Comparison of ENCODE assay signal across 1 cellular context in the genomic region with DNA sequence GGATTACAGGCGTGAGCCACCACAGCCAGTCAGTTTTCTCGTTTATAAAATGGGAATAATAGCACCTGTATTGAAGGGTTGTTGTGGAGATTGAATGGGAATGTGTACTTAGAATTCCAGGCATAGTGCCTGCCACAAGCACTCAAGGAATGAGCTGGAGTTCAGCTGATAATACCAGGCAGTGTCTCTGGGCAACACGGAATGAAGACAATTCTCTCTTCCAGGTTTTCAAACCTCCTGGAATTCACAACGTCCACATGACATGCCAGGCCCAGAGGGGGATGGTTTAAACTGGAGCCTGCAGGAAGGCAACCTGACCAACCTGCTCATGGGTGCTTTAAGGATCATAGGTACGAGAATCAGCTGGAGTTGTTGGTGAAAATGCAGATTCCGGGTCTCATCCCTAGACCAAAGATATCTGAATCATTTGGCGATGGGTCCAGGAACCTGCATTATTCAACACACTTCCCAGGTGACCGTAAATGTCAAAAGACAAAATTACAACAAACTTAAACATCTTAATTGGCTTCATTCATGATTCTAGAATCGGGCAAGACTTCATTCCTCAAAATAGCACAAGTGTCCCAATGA.
TF ChIP-seq lines count a peak whose summit lies in the region.

No MANE protein-coding gene starts in this region.

TF ChIP-seq in HepG2, 621 proteins besides CTCF, POLR2A, EP300 and RAD21 (continued from another document and continues in another):
- peak; percentile 22; the same call in 1 of the 2 replicates for TF ChIP-seq ZNF281 (CRISPR knock-in tag; IDR thresholded peaks at IDR 0.05; ENCODE audit: borderline replicate concordance)
- TF ChIP-seq SMYD3 (CRISPR knock-in tag; IDR thresholded peaks at IDR 0.05): no peak
- 0 out of 2 replicates have a peak, but pooled peaks have one; percentile 6 for TF ChIP-seq DZIP1 (CRISPR knock-in tag; IDR thresholded peaks at IDR 0.05)
- TF ChIP-seq, protein P1, sequence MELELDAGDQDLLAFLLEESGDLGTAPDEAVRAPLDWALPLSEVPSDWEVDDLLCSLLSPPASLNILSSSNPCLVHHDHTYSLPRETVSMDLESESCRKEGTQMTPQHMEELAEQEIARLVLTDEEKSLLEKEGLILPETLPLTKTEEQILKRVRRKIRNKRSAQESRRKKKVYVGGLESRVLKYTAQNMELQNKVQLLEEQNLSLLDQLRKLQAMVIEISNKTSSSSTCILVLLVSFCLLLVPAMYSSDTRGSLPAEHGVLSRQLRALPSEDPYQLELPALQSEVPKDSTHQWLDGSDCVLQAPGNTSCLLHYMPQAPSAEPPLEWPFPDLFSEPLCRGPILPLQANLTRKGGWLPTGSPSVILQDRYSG (CRISPR knock-in tag; IDR thresholded peaks at IDR 0.05): no peak
- no peak for TF ChIP-seq ZNF142 (CRISPR knock-in tag; IDR thresholded peaks at IDR 0.05)
- TF ChIP-seq ZNF329 (CRISPR knock-in tag; IDR thresholded peaks at IDR 0.05; ENCODE audit: low read depth): no peak
- no peak for TF ChIP-seq ARID3A (IDR thresholded peaks at IDR 0.05; ENCODE audit: low read depth, low read length)
- TF ChIP-seq IRX3 (CRISPR knock-in tag; IDR thresholded peaks at IDR 0.05; ENCODE audit: borderline replicate concordance, low read depth): no peak
- TF ChIP-seq ZSCAN30 (CRISPR knock-in tag; IDR thresholded peaks at IDR 0.05): no peak
- no peak for TF ChIP-seq U2AF1 (optimal IDR thresholded peaks at IDR 0.05; ENCODE audit: low read depth, low read length)
- no peak for TF ChIP-seq TBX3 (IDR thresholded peaks at IDR 0.05; ENCODE audit: borderline replicate concordance)
- no peak for TF ChIP-seq ZNF749 (CRISPR knock-in tag; IDR thresholded peaks at IDR 0.05; ENCODE audit: borderline replicate concordance)
- TF ChIP-seq CREBL2 (CRISPR knock-in tag; IDR thresholded peaks at IDR 0.05; ENCODE audit: borderline replicate concordance): no peak
- TF ChIP-seq, protein P2, sequence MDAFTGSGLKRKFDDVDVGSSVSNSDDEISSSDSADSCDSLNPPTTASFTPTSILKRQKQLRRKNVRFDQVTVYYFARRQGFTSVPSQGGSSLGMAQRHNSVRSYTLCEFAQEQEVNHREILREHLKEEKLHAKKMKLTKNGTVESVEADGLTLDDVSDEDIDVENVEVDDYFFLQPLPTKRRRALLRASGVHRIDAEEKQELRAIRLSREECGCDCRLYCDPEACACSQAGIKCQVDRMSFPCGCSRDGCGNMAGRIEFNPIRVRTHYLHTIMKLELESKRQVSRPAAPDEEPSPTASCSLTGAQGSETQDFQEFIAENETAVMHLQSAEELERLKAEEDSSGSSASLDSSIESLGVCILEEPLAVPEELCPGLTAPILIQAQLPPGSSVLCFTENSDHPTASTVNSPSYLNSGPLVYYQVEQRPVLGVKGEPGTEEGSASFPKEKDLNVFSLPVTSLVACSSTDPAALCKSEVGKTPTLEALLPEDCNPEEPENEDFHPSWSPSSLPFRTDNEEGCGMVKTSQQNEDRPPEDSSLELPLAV (CRISPR knock-in tag; conservative IDR thresholded peaks at IDR 0.05; ENCODE audit: low read depth): no peak
- no peak for TF ChIP-seq RAD51 (IDR thresholded peaks at IDR 0.05; ENCODE audit: borderline replicate concordance)
- TF ChIP-seq HNRNPL (IDR thresholded peaks at IDR 0.05; ENCODE audit: low read depth, low read length): no peak
- TF ChIP-seq REL (CRISPR knock-in tag; conservative IDR thresholded peaks at IDR 0.05): no peak
- no peak for TF ChIP-seq ZFYVE20 (CRISPR knock-in tag; IDR thresholded peaks at IDR 0.05; ENCODE audit: borderline replicate concordance, low read depth)
- no peak for TF ChIP-seq EHMT2 (IDR thresholded peaks at IDR 0.05; ENCODE audit: borderline replicate concordance, low read depth, low read length)
- TF ChIP-seq ZNF746 (CRISPR knock-in tag; IDR thresholded peaks at IDR 0.05): no peak
- TF ChIP-seq GTF2F1 (IDR thresholded peaks at IDR 0.05; ENCODE audit: low read length): no peak
- no peak for TF ChIP-seq ZNF33A (CRISPR knock-in tag; IDR thresholded peaks at IDR 0.05; ENCODE audit: borderline replicate concordance)
- no peak for TF ChIP-seq STAG1 (CRISPR knock-in tag; IDR thresholded peaks at IDR 0.05)
- no peak for TF ChIP-seq ZNF7 (CRISPR knock-in tag; IDR thresholded peaks at IDR 0.05)
- TF ChIP-seq ZC3H13 (CRISPR knock-in tag; IDR thresholded peaks at IDR 0.05): no peak
- no peak for TF ChIP-seq NAIF1 (CRISPR knock-in tag; IDR thresholded peaks at IDR 0.05; ENCODE audit: borderline replicate concordance)
- TF ChIP-seq ELF1 (CRISPR knock-in tag; IDR thresholded peaks at IDR 0.05): no peak
- TF ChIP-seq ATF5 (CRISPR knock-in tag; IDR thresholded peaks at IDR 0.05; ENCODE audit: low read depth): no peak
- TF ChIP-seq ZBTB7A (CRISPR knock-in tag; IDR thresholded peaks at IDR 0.05): no peak
- TF ChIP-seq, protein P3, sequence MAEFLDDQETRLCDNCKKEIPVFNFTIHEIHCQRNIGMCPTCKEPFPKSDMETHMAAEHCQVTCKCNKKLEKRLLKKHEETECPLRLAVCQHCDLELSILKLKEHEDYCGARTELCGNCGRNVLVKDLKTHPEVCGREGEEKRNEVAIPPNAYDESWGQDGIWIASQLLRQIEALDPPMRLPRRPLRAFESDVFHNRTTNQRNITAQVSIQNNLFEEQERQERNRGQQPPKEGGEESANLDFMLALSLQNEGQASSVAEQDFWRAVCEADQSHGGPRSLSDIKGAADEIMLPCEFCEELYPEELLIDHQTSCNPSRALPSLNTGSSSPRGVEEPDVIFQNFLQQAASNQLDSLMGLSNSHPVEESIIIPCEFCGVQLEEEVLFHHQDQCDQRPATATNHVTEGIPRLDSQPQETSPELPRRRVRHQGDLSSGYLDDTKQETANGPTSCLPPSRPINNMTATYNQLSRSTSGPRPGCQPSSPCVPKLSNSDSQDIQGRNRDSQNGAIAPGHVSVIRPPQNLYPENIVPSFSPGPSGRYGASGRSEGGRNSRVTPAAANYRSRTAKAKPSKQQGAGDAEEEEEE (CRISPR knock-in tag; IDR thresholded peaks at IDR 0.05; ENCODE audit: borderline replicate concordance): no peak
- no peak for TF ChIP-seq ZNF496 (CRISPR knock-in tag; IDR thresholded peaks at IDR 0.05; ENCODE audit: insufficient replicate concordance)
- TF ChIP-seq ZFP91 (CRISPR knock-in tag; IDR thresholded peaks at IDR 0.05; ENCODE audit: borderline replicate concordance): no peak
- TF ChIP-seq MTF1 (CRISPR knock-in tag; IDR thresholded peaks at IDR 0.05): no peak
- no peak for TF ChIP-seq ZNF768 (CRISPR knock-in tag; IDR thresholded peaks at IDR 0.05)
